1 cellular context compared by ENCODE assay signal in the genomic region with DNA sequence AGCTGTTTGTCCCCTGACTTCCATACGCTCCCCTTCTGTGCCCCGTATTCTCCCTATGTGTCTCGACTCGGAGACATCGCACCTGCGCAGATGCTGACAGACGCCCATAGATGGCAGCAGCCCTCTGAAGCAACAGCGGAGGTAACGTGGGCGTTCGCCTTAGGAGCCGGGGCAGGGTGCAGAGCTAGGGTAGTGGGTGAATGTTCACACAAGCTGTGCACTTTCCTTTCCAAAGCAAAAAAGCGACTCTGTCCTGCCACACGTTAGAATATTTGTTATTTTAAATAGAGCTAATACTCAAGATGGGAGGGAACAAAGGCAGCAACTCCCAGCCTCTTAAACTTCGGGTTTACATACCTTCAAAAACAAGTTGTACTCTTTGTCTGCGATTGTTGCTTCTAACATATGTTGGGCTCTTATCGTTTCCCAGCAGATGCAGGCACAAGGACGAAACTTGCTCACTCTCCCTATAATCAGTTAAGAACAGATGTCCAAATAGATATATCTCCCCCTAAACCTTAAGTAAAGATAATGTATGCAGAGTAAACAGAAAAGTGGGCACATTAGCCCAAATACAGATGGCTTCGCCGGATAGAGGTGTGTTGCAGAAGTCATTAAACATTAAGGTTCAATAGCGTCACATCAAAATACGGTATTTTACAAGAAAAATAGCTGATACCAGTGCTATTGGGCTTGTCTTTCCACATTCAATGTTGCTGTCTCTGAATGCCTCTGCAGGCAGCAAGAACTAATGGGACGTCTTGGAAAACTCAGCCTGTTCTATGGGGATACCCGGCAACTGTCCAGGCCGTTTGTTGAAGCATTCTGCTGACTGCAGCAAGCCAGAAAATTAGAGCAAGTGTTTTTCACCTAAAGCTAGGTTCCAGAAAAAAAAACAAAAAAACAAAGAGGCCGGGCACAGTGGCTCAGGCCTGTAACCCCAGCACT.
TF ChIP-seq lines count a peak whose summit lies in the region.

No MANE protein-coding gene starts in this region.

TF ChIP-seq in K562, 482 proteins besides CTCF, POLR2A, EP300 and RAD21 (continued from another document and continues in another):
- TF ChIP-seq ZBTB7A (IDR thresholded peaks at IDR 0.05; ENCODE audit: borderline replicate concordance, control insufficient read depth, low read depth, low read length) (0 out of 2 replicates have a peak, but pooled peaks have one; percentile 26), DACH1 (IDR thresholded peaks at IDR 0.05; ENCODE audit: partially characterized antibody) (peak; percentile 82), BCL6 (CRISPR knock-in tag; IDR thresholded peaks at IDR 0.05) (no peak), BCOR (IDR thresholded peaks at IDR 0.05) (peak; percentile 79), SPI1 (IDR thresholded peaks at IDR 0.05; ENCODE audit: borderline replicate concordance, low read depth, low read length) (no peak), SMAD3 (CRISPR knock-in tag; conservative IDR thresholded peaks at IDR 0.05) (peak; percentile 76; the same call in 1 of the 2 replicates), ARNT (IDR thresholded peaks at IDR 0.05) (peak; percentile 80 to 86; a peak in 3 of 4 replicates), NCOA1 (IDR thresholded peaks at IDR 0.05; ENCODE audit: low read depth) (peak; percentile 91), MBD2 (IDR thresholded peaks at IDR 0.05; ENCODE audit: borderline replicate concordance, low read depth) (0 out of 2 replicates have a peak, but pooled peaks have one; percentile 45), FOXM1 (IDR thresholded peaks at IDR 0.05; ENCODE audit: low read depth) (peak; percentile 96), FOXM1 (CRISPR knock-in tag; IDR thresholded peaks at IDR 0.05; ENCODE audit: low read depth) (no peak), MTA1 (IDR thresholded peaks at IDR 0.05; ENCODE audit: borderline replicate concordance) (peak; percentile 90), ZFX (CRISPR knock-in tag; IDR thresholded peaks at IDR 0.05) (no peak), SP1 (CRISPR knock-in tag; IDR thresholded peaks at IDR 0.05) (peak; percentile 59; the same call in 1 of the 2 replicates), ZNF239 (CRISPR knock-in tag; IDR thresholded peaks at IDR 0.05) (peak; percentile 37; the same call in 1 of the 2 replicates), GABPB1 (CRISPR knock-in tag; IDR thresholded peaks at IDR 0.05) (no peak), SRSF9 (IDR thresholded peaks at IDR 0.05; ENCODE audit: borderline replicate concordance, low read depth, low read length) (no peak), STAG1 (CRISPR knock-in tag; IDR thresholded peaks at IDR 0.05; ENCODE audit: borderline replicate concordance) (no peak; the same call in 1 of the 2 replicates), FOXA3 (CRISPR knock-in tag; conservative IDR thresholded peaks at IDR 0.05 in 1 of 2, IDR thresholded peaks at IDR 0.05 in 1 of 2) (peak; percentile 89 to 99), RBFOX2 (IDR thresholded peaks at IDR 0.05; ENCODE audit: low read depth, low read length) (0 out of 2 replicates have a peak, but pooled peaks have one; percentile 6), ZNF561 (CRISPR knock-in tag; conservative IDR thresholded peaks at IDR 0.05) (no peak), CTBP1 (IDR thresholded peaks at IDR 0.05; ENCODE audit: borderline replicate concordance) (peak; percentile 71; the same call in 1 of the 2 replicates), ZNF354B (CRISPR knock-in tag; IDR thresholded peaks at IDR 0.05) (no peak), PHB2 (IDR thresholded peaks at IDR 0.05; ENCODE audit: low read depth) (peak; percentile 95), HDAC1 (IDR thresholded peaks at IDR 0.05) (peak; percentile 70 to 82; a peak in 3 of 4 replicates), HDAC8 (tag; IDR thresholded peaks at IDR 0.05) (0 out of 2 replicates have a peak, but pooled peaks have one; percentile 27), PHF8 (IDR thresholded peaks at IDR 0.05; ENCODE audit: borderline replicate concordance, low read length) (no peak), YY1 (IDR thresholded peaks at IDR 0.05; ENCODE audit: borderline replicate concordance in 1 of 3, control insufficient read depth in 1 of 3, extremely low read depth in 1 of 3, insufficient read depth in 3 of 3, insufficient read length in 1 of 3, insufficient replicate concordance in 2 of 3, low read depth in 1 of 3, low read length in 2 of 3) (peak in 1 of 3 experiments; percentile 13), EGR1 (conservative IDR thresholded peaks at IDR 0.05) (peak; percentile 97), CBX3 (IDR thresholded peaks at IDR 0.05; ENCODE audit: borderline replicate concordance in 1 of 2, low read length in 2 of 2) (peak in 1 of 2 experiments; percentile 80; a peak in 2 of 3 replicates), TEAD1 (CRISPR knock-in tag; IDR thresholded peaks at IDR 0.05) (peak; percentile 15 to 70; a peak in 2 of 4 replicates), BACH1 (tag; IDR thresholded peaks at IDR 0.05) (no peak), SREBF1 (IDR thresholded peaks at IDR 0.05; ENCODE audit: borderline replicate concordance, low read depth, low read length) (no peak), TBL1XR1 (IDR thresholded peaks at IDR 0.05; ENCODE audit: low read length in 2 of 2) (peak; percentile 71 to 94; a peak in 3 of 4 replicates), BDP1 (IDR thresholded peaks at IDR 0.05; ENCODE audit: insufficient read depth, insufficient read length) (no peak), CAMTA2 (CRISPR knock-in tag; conservative IDR thresholded peaks at IDR 0.05) (no peak)
- TF ChIP-seq, protein P1, sequence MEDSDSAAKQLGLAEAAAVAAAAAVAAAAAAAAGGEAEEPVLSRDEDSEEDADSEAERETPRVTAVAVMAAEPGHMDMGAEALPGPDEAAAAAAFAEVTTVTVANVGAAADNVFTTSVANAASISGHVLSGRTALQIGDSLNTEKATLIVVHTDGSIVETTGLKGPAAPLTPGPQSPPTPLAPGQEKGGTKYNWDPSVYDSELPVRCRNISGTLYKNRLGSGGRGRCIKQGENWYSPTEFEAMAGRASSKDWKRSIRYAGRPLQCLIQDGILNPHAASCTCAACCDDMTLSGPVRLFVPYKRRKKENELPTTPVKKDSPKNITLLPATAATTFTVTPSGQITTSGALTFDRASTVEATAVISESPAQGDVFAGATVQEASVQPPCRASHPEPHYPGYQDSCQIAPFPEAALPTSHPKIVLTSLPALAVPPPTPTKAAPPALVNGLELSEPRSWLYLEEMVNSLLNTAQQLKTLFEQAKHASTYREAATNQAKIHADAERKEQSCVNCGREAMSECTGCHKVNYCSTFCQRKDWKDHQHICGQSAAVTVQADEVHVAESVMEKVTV (CRISPR knock-in tag; IDR thresholded peaks at IDR 0.05): peak; percentile 72; the same call in 1 of the 2 replicates
- TF ChIP-seq, protein P2, sequence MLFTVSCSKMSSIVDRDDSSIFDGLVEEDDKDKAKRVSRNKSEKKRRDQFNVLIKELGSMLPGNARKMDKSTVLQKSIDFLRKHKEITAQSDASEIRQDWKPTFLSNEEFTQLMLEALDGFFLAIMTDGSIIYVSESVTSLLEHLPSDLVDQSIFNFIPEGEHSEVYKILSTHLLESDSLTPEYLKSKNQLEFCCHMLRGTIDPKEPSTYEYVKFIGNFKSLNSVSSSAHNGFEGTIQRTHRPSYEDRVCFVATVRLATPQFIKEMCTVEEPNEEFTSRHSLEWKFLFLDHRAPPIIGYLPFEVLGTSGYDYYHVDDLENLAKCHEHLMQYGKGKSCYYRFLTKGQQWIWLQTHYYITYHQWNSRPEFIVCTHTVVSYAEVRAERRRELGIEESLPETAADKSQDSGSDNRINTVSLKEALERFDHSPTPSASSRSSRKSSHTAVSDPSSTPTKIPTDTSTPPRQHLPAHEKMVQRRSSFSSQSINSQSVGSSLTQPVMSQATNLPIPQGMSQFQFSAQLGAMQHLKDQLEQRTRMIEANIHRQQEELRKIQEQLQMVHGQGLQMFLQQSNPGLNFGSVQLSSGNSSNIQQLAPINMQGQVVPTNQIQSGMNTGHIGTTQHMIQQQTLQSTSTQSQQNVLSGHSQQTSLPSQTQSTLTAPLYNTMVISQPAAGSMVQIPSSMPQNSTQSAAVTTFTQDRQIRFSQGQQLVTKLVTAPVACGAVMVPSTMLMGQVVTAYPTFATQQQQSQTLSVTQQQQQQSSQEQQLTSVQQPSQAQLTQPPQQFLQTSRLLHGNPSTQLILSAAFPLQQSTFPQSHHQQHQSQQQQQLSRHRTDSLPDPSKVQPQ (CRISPR knock-in tag; IDR thresholded peaks at IDR 0.05; ENCODE audit: borderline replicate concordance): no peak
- TF ChIP-seq, protein P3, sequence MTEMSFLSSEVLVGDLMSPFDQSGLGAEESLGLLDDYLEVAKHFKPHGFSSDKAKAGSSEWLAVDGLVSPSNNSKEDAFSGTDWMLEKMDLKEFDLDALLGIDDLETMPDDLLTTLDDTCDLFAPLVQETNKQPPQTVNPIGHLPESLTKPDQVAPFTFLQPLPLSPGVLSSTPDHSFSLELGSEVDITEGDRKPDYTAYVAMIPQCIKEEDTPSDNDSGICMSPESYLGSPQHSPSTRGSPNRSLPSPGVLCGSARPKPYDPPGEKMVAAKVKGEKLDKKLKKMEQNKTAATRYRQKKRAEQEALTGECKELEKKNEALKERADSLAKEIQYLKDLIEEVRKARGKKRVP (CRISPR knock-in tag; IDR thresholded peaks at IDR 0.05): peak; percentile 24; the same call in 1 of the 2 replicates
- TF ChIP-seq, protein P4, sequence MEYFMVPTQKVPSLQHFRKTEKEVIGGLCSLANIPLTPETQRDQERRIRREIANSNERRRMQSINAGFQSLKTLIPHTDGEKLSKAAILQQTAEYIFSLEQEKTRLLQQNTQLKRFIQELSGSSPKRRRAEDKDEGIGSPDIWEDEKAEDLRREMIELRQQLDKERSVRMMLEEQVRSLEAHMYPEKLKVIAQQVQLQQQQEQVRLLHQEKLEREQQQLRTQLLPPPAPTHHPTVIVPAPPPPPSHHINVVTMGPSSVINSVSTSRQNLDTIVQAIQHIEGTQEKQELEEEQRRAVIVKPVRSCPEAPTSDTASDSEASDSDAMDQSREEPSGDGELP (CRISPR knock-in tag; IDR thresholded peaks at IDR 0.05; ENCODE audit: borderline replicate concordance): peak; percentile 78
- TF ChIP-seq, protein P5, sequence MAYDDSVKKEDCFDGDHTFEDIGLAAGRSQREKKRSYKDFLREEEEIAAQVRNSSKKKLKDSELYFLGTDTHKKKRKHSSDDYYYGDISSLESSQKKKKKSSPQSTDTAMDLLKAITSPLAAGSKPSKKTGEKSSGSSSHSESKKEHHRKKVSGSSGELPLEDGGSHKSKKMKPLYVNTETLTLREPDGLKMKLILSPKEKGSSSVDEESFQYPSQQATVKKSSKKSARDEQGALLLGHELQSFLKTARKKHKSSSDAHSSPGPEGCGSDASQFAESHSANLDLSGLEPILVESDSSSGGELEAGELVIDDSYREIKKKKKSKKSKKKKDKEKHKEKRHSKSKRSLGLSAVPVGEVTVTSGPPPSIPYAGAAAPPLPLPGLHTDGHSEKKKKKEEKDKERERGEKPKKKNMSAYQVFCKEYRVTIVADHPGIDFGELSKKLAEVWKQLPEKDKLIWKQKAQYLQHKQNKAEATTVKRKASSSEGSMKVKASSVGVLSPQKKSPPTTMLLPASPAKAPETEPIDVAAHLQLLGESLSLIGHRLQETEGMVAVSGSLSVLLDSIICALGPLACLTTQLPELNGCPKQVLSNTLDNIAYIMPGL (CRISPR knock-in tag; IDR thresholded peaks at IDR 0.05): no peak
- TF ChIP-seq, protein P6, sequence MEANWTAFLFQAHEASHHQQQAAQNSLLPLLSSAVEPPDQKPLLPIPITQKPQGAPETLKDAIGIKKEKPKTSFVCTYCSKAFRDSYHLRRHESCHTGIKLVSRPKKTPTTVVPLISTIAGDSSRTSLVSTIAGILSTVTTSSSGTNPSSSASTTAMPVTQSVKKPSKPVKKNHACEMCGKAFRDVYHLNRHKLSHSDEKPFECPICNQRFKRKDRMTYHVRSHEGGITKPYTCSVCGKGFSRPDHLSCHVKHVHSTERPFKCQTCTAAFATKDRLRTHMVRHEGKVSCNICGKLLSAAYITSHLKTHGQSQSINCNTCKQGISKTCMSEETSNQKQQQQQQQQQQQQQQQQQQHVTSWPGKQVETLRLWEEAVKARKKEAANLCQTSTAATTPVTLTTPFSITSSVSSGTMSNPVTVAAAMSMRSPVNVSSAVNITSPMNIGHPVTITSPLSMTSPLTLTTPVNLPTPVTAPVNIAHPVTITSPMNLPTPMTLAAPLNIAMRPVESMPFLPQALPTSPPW (CRISPR knock-in tag; IDR thresholded peaks at IDR 0.05): peak; percentile 72
- TF ChIP-seq, protein P7, sequence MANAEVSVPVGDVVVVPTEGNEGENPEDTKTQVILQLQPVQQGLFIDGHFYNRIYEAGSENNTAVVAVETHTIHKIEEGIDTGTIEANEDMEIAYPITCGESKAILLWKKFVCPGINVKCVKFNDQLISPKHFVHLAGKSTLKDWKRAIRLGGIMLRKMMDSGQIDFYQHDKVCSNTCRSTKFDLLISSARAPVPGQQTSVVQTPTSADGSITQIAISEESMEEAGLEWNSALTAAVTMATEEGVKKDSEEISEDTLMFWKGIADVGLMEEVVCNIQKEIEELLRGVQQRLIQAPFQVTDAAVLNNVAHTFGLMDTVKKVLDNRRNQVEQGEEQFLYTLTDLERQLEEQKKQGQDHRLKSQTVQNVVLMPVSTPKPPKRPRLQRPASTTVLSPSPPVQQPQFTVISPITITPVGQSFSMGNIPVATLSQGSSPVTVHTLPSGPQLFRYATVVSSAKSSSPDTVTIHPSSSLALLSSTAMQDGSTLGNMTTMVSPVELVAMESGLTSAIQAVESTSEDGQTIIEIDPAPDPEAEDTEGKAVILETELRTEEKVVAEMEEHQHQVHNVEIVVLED (CRISPR knock-in tag; IDR thresholded peaks at IDR 0.05): no peak
- TF ChIP-seq, protein P8, sequence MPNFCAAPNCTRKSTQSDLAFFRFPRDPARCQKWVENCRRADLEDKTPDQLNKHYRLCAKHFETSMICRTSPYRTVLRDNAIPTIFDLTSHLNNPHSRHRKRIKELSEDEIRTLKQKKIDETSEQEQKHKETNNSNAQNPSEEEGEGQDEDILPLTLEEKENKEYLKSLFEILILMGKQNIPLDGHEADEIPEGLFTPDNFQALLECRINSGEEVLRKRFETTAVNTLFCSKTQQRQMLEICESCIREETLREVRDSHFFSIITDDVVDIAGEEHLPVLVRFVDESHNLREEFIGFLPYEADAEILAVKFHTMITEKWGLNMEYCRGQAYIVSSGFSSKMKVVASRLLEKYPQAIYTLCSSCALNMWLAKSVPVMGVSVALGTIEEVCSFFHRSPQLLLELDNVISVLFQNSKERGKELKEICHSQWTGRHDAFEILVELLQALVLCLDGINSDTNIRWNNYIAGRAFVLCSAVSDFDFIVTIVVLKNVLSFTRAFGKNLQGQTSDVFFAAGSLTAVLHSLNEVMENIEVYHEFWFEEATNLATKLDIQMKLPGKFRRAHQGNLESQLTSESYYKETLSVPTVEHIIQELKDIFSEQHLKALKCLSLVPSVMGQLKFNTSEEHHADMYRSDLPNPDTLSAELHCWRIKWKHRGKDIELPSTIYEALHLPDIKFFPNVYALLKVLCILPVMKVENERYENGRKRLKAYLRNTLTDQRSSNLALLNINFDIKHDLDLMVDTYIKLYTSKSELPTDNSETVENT (CRISPR knock-in tag; IDR thresholded peaks at IDR 0.05): no peak
- TF ChIP-seq, protein P9, sequence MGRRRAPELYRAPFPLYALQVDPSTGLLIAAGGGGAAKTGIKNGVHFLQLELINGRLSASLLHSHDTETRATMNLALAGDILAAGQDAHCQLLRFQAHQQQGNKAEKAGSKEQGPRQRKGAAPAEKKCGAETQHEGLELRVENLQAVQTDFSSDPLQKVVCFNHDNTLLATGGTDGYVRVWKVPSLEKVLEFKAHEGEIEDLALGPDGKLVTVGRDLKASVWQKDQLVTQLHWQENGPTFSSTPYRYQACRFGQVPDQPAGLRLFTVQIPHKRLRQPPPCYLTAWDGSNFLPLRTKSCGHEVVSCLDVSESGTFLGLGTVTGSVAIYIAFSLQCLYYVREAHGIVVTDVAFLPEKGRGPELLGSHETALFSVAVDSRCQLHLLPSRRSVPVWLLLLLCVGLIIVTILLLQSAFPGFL (CRISPR knock-in tag; IDR thresholded peaks at IDR 0.05): 0 out of 2 replicates have a peak, but pooled peaks have one; percentile 61
